1 cellular context compared by ENCODE assay signal in genomic region chr4:925171-925570, GRCh38.
TF ChIP-seq lines count a peak whose summit lies in the region.

No MANE protein-coding gene starts in this region.

TF ChIP-seq in K562, 482 proteins besides CTCF, POLR2A, EP300 and RAD21:
- TF ChIP-seq ZNF668 (CRISPR knock-in tag; IDR thresholded peaks at IDR 0.05) (no peak), ZNF511 (CRISPR knock-in tag; IDR thresholded peaks at IDR 0.05) (no peak), CEBPB (tag; IDR thresholded peaks at IDR 0.05) (no peak), AFF4 (CRISPR knock-in tag; IDR thresholded peaks at IDR 0.05) (no peak), ZNF644 (tag; IDR thresholded peaks at IDR 0.05; ENCODE audit: low read depth) (no peak), ZNF24 (IDR thresholded peaks at IDR 0.05) (no peak), ZNF282 (CRISPR knock-in tag; IDR thresholded peaks at IDR 0.05) (no peak), ZNF324 (CRISPR knock-in tag; IDR thresholded peaks at IDR 0.05) (no peak), FOXK2 (conservative IDR thresholded peaks at IDR 0.05 in 1 of 2, IDR thresholded peaks at IDR 0.05 in 1 of 2; ENCODE audit: low read depth in 2 of 2) (no peak), ETV5 (CRISPR knock-in tag; IDR thresholded peaks at IDR 0.05; ENCODE audit: low read depth) (no peak), RBM39 (optimal IDR thresholded peaks at IDR 0.05; ENCODE audit: low read depth, low read length) (no peak)
TF ChIP-seq in K562: peak in this region for 0.
